Comparison of ENCODE assay signal across 36 cellular contexts in the genomic region with DNA sequence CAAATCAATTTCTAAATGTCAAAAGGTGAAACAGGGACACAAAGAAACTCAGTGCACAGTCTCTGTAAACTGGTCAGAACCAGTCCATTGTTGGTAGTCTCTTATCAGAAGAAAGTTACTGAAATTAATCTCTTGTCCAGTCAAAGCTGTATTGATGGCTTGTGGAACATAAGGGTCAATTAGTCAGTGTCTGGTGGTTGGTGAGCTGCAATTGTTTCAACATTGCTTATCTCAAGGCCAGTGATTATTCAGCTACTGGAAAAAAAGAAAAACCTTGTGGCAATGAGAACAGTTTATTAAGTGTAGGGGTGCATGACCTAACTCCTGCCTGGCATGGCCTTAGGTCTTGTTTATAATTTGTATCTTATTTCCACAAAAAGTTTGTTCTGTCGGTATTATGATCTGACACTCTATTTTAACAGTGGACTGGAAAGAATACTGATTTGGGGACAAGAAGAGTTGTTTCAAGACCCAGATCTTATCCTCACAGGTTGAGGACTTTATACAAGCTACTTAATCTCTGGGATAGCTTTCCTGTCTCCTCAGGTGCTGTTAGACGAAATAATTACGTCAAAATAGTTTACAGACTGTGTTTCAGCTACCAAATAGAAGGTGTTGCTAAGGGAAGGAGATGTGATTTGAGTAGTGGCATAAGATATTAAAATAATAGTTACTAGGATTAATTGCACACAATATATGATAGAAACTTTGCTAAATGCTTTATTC.
"Had no signal": no experiment of that assay in that cellular context is flagged by ENCODE, and none has a peak within 500 bp of the region (broad histone marks: within the 10 kb centered on the region; RNA-seq: fewer than 3 reads in every experiment).

No MANE protein-coding gene starts in this region.

- H3K9me3 Mint-ChIP-seq: activated B cell treated with CpG ODN at 0.5 μM for 24 hours; activated naive CD4-positive, alpha-beta T cell treated with anti-CD3 and anti-CD28 coated beads, Interleukin-2, amount 50 U/mL, for 24 hours; activated naive CD8-positive, alpha-beta T cell treated with anti-CD3 and anti-CD28 coated beads, Interleukin-2, amount 10 ng/mL, durations not matched to agents 7 days and 5 days had no signal

- ATAC-seq: activated CD8-positive, alpha-beta memory T cell treated with anti-CD3 and anti-CD28 coated beads, Interleukin-2, amount 10 ng/mL, durations not matched to agents 7 days and 5 days; activated T-cell treated with anti-CD3 and anti-CD28 coated beads, Interleukin-2, amount 50 U/mL, for 72 hours; activated T-helper 17 cell treated with anti-CD3 and anti-CD28 coated beads, Interleukin-2, amount 50 U/mL, for 72 hours; PC-3 had no signal

- H3K36me3 Mint-ChIP-seq: activated CD8-positive, alpha-beta memory T cell treated with anti-CD3 and anti-CD28 coated beads, Interleukin-2, amount 10 ng/mL, durations not matched to agents 7 days and 5 days; activated naive CD4-positive, alpha-beta T cell treated with anti-CD3 and anti-CD28 coated beads, Interleukin-2, amount 50 U/mL, for 24 hours; activated naive CD8-positive, alpha-beta T cell treated with anti-CD3 and anti-CD28 coated beads, Interleukin-2, amount 10 ng/mL, durations not matched to agents 7 days and 5 days; IgD-negative memory B cell had no signal

- H3K4me3 ChIP-seq: breast epithelium, MG63 had no signal

- H3K4me1 ChIP-seq: breast epithelium had no signal

- H3K4me3 Mint-ChIP-seq: activated B cell treated with CpG ODN at 0.5 μM for 24 hours; activated CD4-positive, alpha-beta memory T cell treated with anti-CD3 and anti-CD28 coated beads, Interleukin-2, amount 10 ng/mL, durations not matched to agents 7 days and 5 days; activated CD8-positive, alpha-beta memory T cell treated with anti-CD3 and anti-CD28 coated beads, Interleukin-2, amount 10 ng/mL, durations not matched to agents 7 days and 5 days; activated naive CD4-positive, alpha-beta T cell treated with anti-CD3 and anti-CD28 coated beads, Interleukin-2, amount 50 U/mL, for 24 hours; activated naive CD8-positive, alpha-beta T cell treated with anti-CD3 and anti-CD28 coated beads, Interleukin-2, amount 10 ng/mL, durations not matched to agents 7 days and 5 days; activated T-cell treated with anti-CD3 and anti-CD28 coated beads, Interleukin-2, amount 50 U/mL, for 72 hours; activated T-helper 17 cell treated with anti-CD3 and anti-CD28 coated beads, Interleukin-2, amount 50 U/mL, for 72 hours; IgD-negative memory B cell had no signal

- H3K27ac Mint-ChIP-seq: activated B cell treated with CpG ODN at 0.5 μM for 24 hours; activated CD4-positive, alpha-beta memory T cell treated with anti-CD3 and anti-CD28 coated beads, Interleukin-2, amount 10 ng/mL, durations not matched to agents 7 days and 5 days; activated CD8-positive, alpha-beta memory T cell treated with anti-CD3 and anti-CD28 coated beads, Interleukin-2, amount 10 ng/mL, durations not matched to agents 7 days and 5 days; activated naive CD4-positive, alpha-beta T cell treated with anti-CD3 and anti-CD28 coated beads, Interleukin-2, amount 50 U/mL, for 24 hours; activated naive CD8-positive, alpha-beta T cell treated with anti-CD3 and anti-CD28 coated beads, Interleukin-2, amount 10 ng/mL, durations not matched to agents 7 days and 5 days; activated T-cell treated with anti-CD3 and anti-CD28 coated beads, Interleukin-2, amount 50 U/mL, for 72 hours; activated T-helper 17 cell treated with anti-CD3 and anti-CD28 coated beads, Interleukin-2, amount 50 U/mL, for 72 hours; IgD-negative memory B cell had no signal

- H3K36me3 ChIP-seq: breast epithelium, MG63 had no signal

- H3K9me3 ChIP-seq: breast epithelium, MG63 had no signal

- DNase-seq: activated B cell treated with CpG ODN at 0.5 μM for 24 hours; activated CD4-positive, alpha-beta memory T cell treated with anti-CD3 and anti-CD28 coated beads, Interleukin-2, amount 10 ng/mL, durations not matched to agents 7 days and 5 days; activated CD4-positive, alpha-beta T cell treated with anti-CD3 and anti-CD28 coated beads for 48 hours; activated CD4-positive, CD25-positive, alpha-beta regulatory T cell treated with anti-CD3 and anti-CD28 coated beads, Interleukin-2, amount 50 U/mL, for 72 hours; activated CD8-positive, alpha-beta memory T cell treated with anti-CD3 and anti-CD28 coated beads for 24 hours; activated CD8-positive, alpha-beta memory T cell treated with anti-CD3 and anti-CD28 coated beads, Interleukin-2, amount 10 ng/mL, durations not matched to agents 7 days and 5 days; activated CD8-positive, alpha-beta memory T cell treated with anti-CD3 and anti-CD28 coated beads, Interleukin-2, amount 50 U/mL, for 48 hours; activated effector memory CD4-positive, alpha-beta T cell treated with anti-CD3 and anti-CD28 coated beads, Interleukin-2, amount 50 U/mL, for 16 hours; activated naive CD4-positive, alpha-beta T cell treated with Interleukin-2 at 50 U/mL for 16 hours; activated naive CD8-positive, alpha-beta T cell treated with anti-CD3 and anti-CD28 coated beads, Interleukin-2, amount 10 ng/mL, durations not matched to agents 7 days and 5 days; activated T-cell treated with anti-CD3 and anti-CD28 coated beads, Interleukin-2, amount 50 U/mL, for 72 hours; anterior cingulate cortex; Karpas-422; KBM-7; MG63; NCI-H1048; NCI-H1105 treated with DMSO at 0.1 percent for 48 hours; NCI-H1436; NCI-H1694; NCI-H1930; NCI-H2081 treated with DMSO at 0.1 percent for 48 hours; NCI-H345; NCI-H524 treated with DMSO at 0.1 percent for 48 hours; NCI-H748 treated with DMSO at 0.1 percent for 48 hours; NK-92 treated with Interleukin-12 subunit alpha and Interleukin-12 subunit beta, amount 100 ng/mL, for 24 hours; PC-3; Right ventricle myocardium superior; SW 1271; T-helper 1 cell; T-helper 2 cell; T-helper 9 cell had no signal

- H3K27me3 Mint-ChIP-seq: activated B cell treated with CpG ODN at 0.5 μM for 24 hours; activated CD4-positive, alpha-beta memory T cell treated with anti-CD3 and anti-CD28 coated beads, Interleukin-2, amount 10 ng/mL, durations not matched to agents 7 days and 5 days; activated CD8-positive, alpha-beta memory T cell treated with anti-CD3 and anti-CD28 coated beads, Interleukin-2, amount 10 ng/mL, durations not matched to agents 7 days and 5 days; activated naive CD4-positive, alpha-beta T cell treated with anti-CD3 and anti-CD28 coated beads, Interleukin-2, amount 50 U/mL, for 24 hours; activated naive CD8-positive, alpha-beta T cell treated with anti-CD3 and anti-CD28 coated beads, Interleukin-2, amount 10 ng/mL, durations not matched to agents 7 days and 5 days; activated T-helper 17 cell treated with anti-CD3 and anti-CD28 coated beads, Interleukin-2, amount 50 U/mL, for 72 hours; IgD-negative memory B cell had no signal

- H3K27me3 ChIP-seq: breast epithelium, MG63 had no signal

- H3K27ac ChIP-seq: breast epithelium, VCaP had no signal

- H3K4me1 Mint-ChIP-seq: activated B cell treated with CpG ODN at 0.5 μM for 24 hours; activated CD4-positive, alpha-beta memory T cell treated with anti-CD3 and anti-CD28 coated beads, Interleukin-2, amount 10 ng/mL, durations not matched to agents 7 days and 5 days; activated CD8-positive, alpha-beta memory T cell treated with anti-CD3 and anti-CD28 coated beads, Interleukin-2, amount 10 ng/mL, durations not matched to agents 7 days and 5 days; activated naive CD4-positive, alpha-beta T cell treated with anti-CD3 and anti-CD28 coated beads, Interleukin-2, amount 50 U/mL, for 24 hours; activated naive CD8-positive, alpha-beta T cell treated with anti-CD3 and anti-CD28 coated beads, Interleukin-2, amount 10 ng/mL, durations not matched to agents 7 days and 5 days; activated T-helper 17 cell treated with anti-CD3 and anti-CD28 coated beads, Interleukin-2, amount 50 U/mL, for 72 hours; IgD-negative memory B cell had no signal
